Comparison of ENCODE assay signal across 27 cellular contexts in genomic region chrX:153593811-153594500, GRCh38. TPM values are rescaled to one million over a fixed set of nuclear protein-coding genes. Genes with fewer than 3 reads are reported as not detected.
"Had no signal": no experiment of that assay in that cellular context is flagged by ENCODE, and none has a peak within 500 bp of the region (broad histone marks: within the 10 kb centered on the region; RNA-seq: fewer than 3 reads in every experiment).

No MANE protein-coding gene starts in this region.

- H3K9me3 Mint-ChIP-seq: activated naive CD4-positive, alpha-beta T cell treated with anti-CD3 and anti-CD28 coated beads, Interleukin-2, amount 50 U/mL, for 72 hours; activated naive CD8-positive, alpha-beta T cell treated with anti-CD3 and anti-CD28 coated beads, Interleukin-2, amount 50 U/mL, for 24 hours; activated T-cell treated with anti-CD3 and anti-CD28 coated beads, Interleukin-2, amount 50 U/mL, for 24 hours; activated T-helper 1 cell treated with anti-CD3 and anti-CD28 coated beads, Interleukin-12 subunit alpha, Interleukin-12 subunit beta, Interleukin-2, Interleukin-4 antibody, amounts not matched to agents 30 ng/mL and 10 ng/mL and 1 ng/mL, durations not matched to agents 14 hours and 24 hours and 36 hours; WTC11 had no signal

- H3K4me3 Mint-ChIP-seq: activated CD8-positive, alpha-beta memory T cell treated with anti-CD3 and anti-CD28 coated beads, Interleukin-2, amount 10 ng/mL, durations not matched to agents 7 days and 5 days; activated naive CD8-positive, alpha-beta T cell treated with anti-CD3 and anti-CD28 coated beads, Interleukin-2, amount 50 U/mL, for 24 hours; activated T-cell treated with anti-CD3 and anti-CD28 coated beads, Interleukin-2, amount 50 U/mL, for 24 hours; activated T-helper 1 cell treated with anti-CD3 and anti-CD28 coated beads, Interleukin-12 subunit alpha, Interleukin-12 subunit beta, Interleukin-2, Interleukin-4 antibody, amounts not matched to agents 30 ng/mL and 10 ng/mL and 1 ng/mL, durations not matched to agents 14 hours and 24 hours and 36 hours; WTC11 had no signal

- H3K4me3 ChIP-seq: SJSA1 had no signal

- H3K36me3 ChIP-seq: brain microvascular endothelial cell had no signal

- H3K9me3 ChIP-seq: SJSA1 had no signal

- ATAC-seq: activated CD8-positive, alpha-beta memory T cell treated with anti-CD3 and anti-CD28 coated beads, Interleukin-2, amount 10 ng/mL, durations not matched to agents 7 days and 5 days; activated naive CD4-positive, alpha-beta T cell treated with anti-CD3 and anti-CD28 coated beads, Interleukin-2, amount 50 U/mL, for 72 hours; activated naive CD8-positive, alpha-beta T cell treated with anti-CD3 and anti-CD28 coated beads, Interleukin-2, amount 50 U/mL, for 24 hours; Panc1; WTC11 had no signal

- H3K9ac ChIP-seq: KMS-11 had no signal

- H3K27me3 Mint-ChIP-seq: activated CD8-positive, alpha-beta memory T cell treated with anti-CD3 and anti-CD28 coated beads, Interleukin-2, amount 10 ng/mL, durations not matched to agents 7 days and 5 days; activated naive CD8-positive, alpha-beta T cell treated with anti-CD3 and anti-CD28 coated beads, Interleukin-2, amount 50 U/mL, for 24 hours had no signal

- H3K27ac Mint-ChIP-seq: activated CD8-positive, alpha-beta memory T cell treated with anti-CD3 and anti-CD28 coated beads, Interleukin-2, amount 10 ng/mL, durations not matched to agents 7 days and 5 days; activated naive CD4-positive, alpha-beta T cell treated with anti-CD3 and anti-CD28 coated beads, Interleukin-2, amount 50 U/mL, for 72 hours; activated naive CD8-positive, alpha-beta T cell treated with anti-CD3 and anti-CD28 coated beads, Interleukin-2, amount 50 U/mL, for 24 hours; activated T-cell treated with anti-CD3 and anti-CD28 coated beads, Interleukin-2, amount 50 U/mL, for 24 hours; activated T-helper 1 cell treated with anti-CD3 and anti-CD28 coated beads, Interleukin-12 subunit alpha, Interleukin-12 subunit beta, Interleukin-2, Interleukin-4 antibody, amounts not matched to agents 30 ng/mL and 10 ng/mL and 1 ng/mL, durations not matched to agents 14 hours and 24 hours and 36 hours; WTC11 had no signal

- H3K27me3 ChIP-seq: brain microvascular endothelial cell, SJSA1 had no signal

- DNase-seq: activated CD4-positive, alpha-beta T cell treated with anti-CD3 and anti-CD28 coated beads for 48 hours; activated CD4-positive, alpha-beta T cell treated with anti-CD3 and anti-CD28 coated beads, Interleukin-2, amount 50 U/mL, for 48 hours; activated CD4-positive, CD25-positive, alpha-beta regulatory T cell treated with anti-CD3 and anti-CD28 coated beads, Interleukin-2, amount 50 U/mL, for 72 hours; activated CD8-positive, alpha-beta memory T cell treated with anti-CD3 and anti-CD28 coated beads, Interleukin-2, amount 10 ng/mL, durations not matched to agents 7 days and 5 days; activated effector memory CD4-positive, alpha-beta T cell treated with Interleukin-2 at 50 U/mL for 16 hours; activated naive CD4-positive, alpha-beta T cell treated with Interleukin-2 at 50 U/mL for 16 hours; activated naive CD8-positive, alpha-beta T cell treated with anti-CD3 and anti-CD28 coated beads, Interleukin-2, amount 50 U/mL, for 24 hours; activated T-cell treated with anti-CD3 and anti-CD28 coated beads, Interleukin-2, amount 50 U/mL, for 24 hours; amniotic stem cell; brain microvascular endothelial cell; NCI-H1436; NCI-H1694 treated with DMSO at 0.1 percent for 48 hours; NCI-H2029 treated with DMSO at 0.1 percent for 48 hours; NCI-H345; NCI-H510A; NCI-H526 treated with DMSO at 0.1 percent for 48 hours; OCI-M1; RPMI8226; SW 1271 had no signal

- H3K36me3 Mint-ChIP-seq: activated naive CD4-positive, alpha-beta T cell treated with anti-CD3 and anti-CD28 coated beads, Interleukin-2, amount 50 U/mL, for 72 hours had no signal

- H3K27ac ChIP-seq: brain microvascular endothelial cell, KMS-11, SJSA1 had no signal

- H3K4me2 ChIP-seq: KMS-11 had no signal

RNA-seq across cellular contexts. Expression of gene DUSP9, which starts 53.0 kb away (rescaled TPM):
- total RNA-seq: MCF 10A; T-helper 1 cell treated with Interleukin-12 subunit alpha and Interleukin-12 subunit beta and Interleukin-4 antibody, amounts not matched to agents 30 ng/mL and 1 ng/mL, for 36 hours had no signal
